Comparison of ENCODE assay signal across 11 cellular contexts in genomic region chr20:17227669-17228623, GRCh38. TPM values are rescaled to one million over a fixed set of nuclear protein-coding genes. Genes with fewer than 3 reads are reported as not detected.
DNase-seq lines count a peak whose midpoint lies in the region; ATAC-seq and TF ChIP-seq lines count a peak whose summit lies in the region.
"Had no signal": no experiment of that assay in that cellular context is flagged by ENCODE, and none has a peak within 500 bp of the region (broad histone marks: within the 10 kb centered on the region; RNA-seq: fewer than 3 reads in every experiment).

No MANE protein-coding gene starts in this region.

- 5 to 7% (median 7%) methylated on average over 22 to 35 of the region's 35 CpGs for WGBS in stomach, 5 donors

- DNase-seq in DMS53 (lab: John Stamatoyannopoulos, UW), result peak; percentile 40
- no peak for DNase-seq in DMS53 treated with DMSO at 0.1 percent for 48 hours (lab: John Stamatoyannopoulos, UW; ENCODE audit: unreplicated experiment)
- no peak for DNase-seq in stomach
- no peak for DNase-seq in inferior parietal cortex (ENCODE audit: extremely low spot score)
- no peak for DNase-seq in cerebellar nuclear complex (lab: John Stamatoyannopoulos, UW)
- DNase-seq: activated naive CD4-positive, alpha-beta T cell treated with anti-CD3 and anti-CD28 coated beads for 36 hours; PC-3 had no signal

- no peak for TF ChIP-seq POLR2A in stomach (IDR thresholded peaks at IDR 0.05)

- no peak for TF ChIP-seq EP300 in stomach (IDR thresholded peaks at IDR 0.05)

- H3K36me3 ChIP-seq in iPS-20b (ENCODE audit: insufficient read depth, low read depth, low read length) (no peaks in the 10 kb centered on the region), stomach (no peaks in the 10 kb centered on the region)

- intact Hi-C loops in stomach (cut with DNase I; ENCODE audit: low total_unique reads), result no loop called here

- H3K9ac ChIP-seq in iPS-20b (ENCODE audit: low read depth, low read length), result no peak overlapping the region

- ATAC-seq in HG02798 (IDR thresholded peaks at IDR 0.05; ENCODE audit: poor library complexity, unreplicated experiment), result no peak
- ATAC-seq: PC-3 had no signal

- H3K4me3 ChIP-seq in iPS-20b (ENCODE audit: low read length), result peak overlapping the region; percentile 62
- H3K4me3 ChIP-seq in stomach, result peak overlapping the region in 3 of 4 donors; percentile 6 to 50 (median 7)

- H3K4me1 ChIP-seq in iPS-20b (ENCODE audit: insufficient read depth, low read length), result peaks cover 12% of the 10 kb centered on the region
- H3K4me1 ChIP-seq in stomach, result peaks cover 6 to 32% (median 19%) of the 10 kb centered on the region in 4 donors

- H3K9me3 ChIP-seq in iPS-20b (ENCODE audit: insufficient read depth, low read depth, low read length) (no peaks in the 10 kb centered on the region), stomach (no peaks in the 10 kb centered on the region)

- H3K27me3 ChIP-seq in iPS-20b (ENCODE audit: insufficient read depth, low read length) (peaks cover 59% of the 10 kb centered on the region), stomach (peaks cover 0 to 76% (median 43%) of the 10 kb centered on the region in 3 donors)

- no peak for TF ChIP-seq CTCF in stomach (IDR thresholded peaks at IDR 0.05)

- H3K27ac ChIP-seq in iPS-20b (ENCODE audit: low read length) (no peak overlapping the region), stomach (no peak overlapping the region)

TF ChIP-seq in PFSK-1, 5 proteins besides CTCF, POLR2A, EP300 and RAD21:
- TF ChIP-seq, protein P1, sequence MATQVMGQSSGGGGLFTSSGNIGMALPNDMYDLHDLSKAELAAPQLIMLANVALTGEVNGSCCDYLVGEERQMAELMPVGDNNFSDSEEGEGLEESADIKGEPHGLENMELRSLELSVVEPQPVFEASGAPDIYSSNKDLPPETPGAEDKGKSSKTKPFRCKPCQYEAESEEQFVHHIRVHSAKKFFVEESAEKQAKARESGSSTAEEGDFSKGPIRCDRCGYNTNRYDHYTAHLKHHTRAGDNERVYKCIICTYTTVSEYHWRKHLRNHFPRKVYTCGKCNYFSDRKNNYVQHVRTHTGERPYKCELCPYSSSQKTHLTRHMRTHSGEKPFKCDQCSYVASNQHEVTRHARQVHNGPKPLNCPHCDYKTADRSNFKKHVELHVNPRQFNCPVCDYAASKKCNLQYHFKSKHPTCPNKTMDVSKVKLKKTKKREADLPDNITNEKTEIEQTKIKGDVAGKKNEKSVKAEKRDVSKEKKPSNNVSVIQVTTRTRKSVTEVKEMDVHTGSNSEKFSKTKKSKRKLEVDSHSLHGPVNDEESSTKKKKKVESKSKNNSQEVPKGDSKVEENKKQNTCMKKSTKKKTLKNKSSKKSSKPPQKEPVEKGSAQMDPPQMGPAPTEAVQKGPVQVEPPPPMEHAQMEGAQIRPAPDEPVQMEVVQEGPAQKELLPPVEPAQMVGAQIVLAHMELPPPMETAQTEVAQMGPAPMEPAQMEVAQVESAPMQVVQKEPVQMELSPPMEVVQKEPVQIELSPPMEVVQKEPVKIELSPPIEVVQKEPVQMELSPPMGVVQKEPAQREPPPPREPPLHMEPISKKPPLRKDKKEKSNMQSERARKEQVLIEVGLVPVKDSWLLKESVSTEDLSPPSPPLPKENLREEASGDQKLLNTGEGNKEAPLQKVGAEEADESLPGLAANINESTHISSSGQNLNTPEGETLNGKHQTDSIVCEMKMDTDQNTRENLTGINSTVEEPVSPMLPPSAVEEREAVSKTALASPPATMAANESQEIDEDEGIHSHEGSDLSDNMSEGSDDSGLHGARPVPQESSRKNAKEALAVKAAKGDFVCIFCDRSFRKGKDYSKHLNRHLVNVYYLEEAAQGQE (IDR thresholded peaks at IDR 0.05; ENCODE audit: insufficient read depth in 1 of 2, low read depth in 2 of 2, low read length in 2 of 2), result peak; percentile 55 to 88; a peak in 3 of 4 replicates
- no peak for TF ChIP-seq POLR2AphosphoS5 (IDR thresholded peaks at IDR 0.05; ENCODE audit: low read depth, low read length)

RNA-seq across cellular contexts. Expression of gene PCSK2, which starts 1.1 kb away (rescaled TPM):
- polyA plus RNA-seq in PFSK-1 (2012; ENCODE audit: insufficient read length, low read depth), result not detected
- 1 to 10 TPM in 3 of 5 donors, not detected in 2; 1.7 to 3.7 (median 3.6) TPM for total RNA-seq in stomach
- polyA plus RNA-seq in stomach, result under 1 TPM; 0.15 to 0.65 (median 0.19) TPM
- total RNA-seq: A172; activated naive CD4-positive, alpha-beta T cell treated with anti-CD3 and anti-CD28 coated beads for 36 hours; PC-3 had no signal
